In the genomic region with DNA sequence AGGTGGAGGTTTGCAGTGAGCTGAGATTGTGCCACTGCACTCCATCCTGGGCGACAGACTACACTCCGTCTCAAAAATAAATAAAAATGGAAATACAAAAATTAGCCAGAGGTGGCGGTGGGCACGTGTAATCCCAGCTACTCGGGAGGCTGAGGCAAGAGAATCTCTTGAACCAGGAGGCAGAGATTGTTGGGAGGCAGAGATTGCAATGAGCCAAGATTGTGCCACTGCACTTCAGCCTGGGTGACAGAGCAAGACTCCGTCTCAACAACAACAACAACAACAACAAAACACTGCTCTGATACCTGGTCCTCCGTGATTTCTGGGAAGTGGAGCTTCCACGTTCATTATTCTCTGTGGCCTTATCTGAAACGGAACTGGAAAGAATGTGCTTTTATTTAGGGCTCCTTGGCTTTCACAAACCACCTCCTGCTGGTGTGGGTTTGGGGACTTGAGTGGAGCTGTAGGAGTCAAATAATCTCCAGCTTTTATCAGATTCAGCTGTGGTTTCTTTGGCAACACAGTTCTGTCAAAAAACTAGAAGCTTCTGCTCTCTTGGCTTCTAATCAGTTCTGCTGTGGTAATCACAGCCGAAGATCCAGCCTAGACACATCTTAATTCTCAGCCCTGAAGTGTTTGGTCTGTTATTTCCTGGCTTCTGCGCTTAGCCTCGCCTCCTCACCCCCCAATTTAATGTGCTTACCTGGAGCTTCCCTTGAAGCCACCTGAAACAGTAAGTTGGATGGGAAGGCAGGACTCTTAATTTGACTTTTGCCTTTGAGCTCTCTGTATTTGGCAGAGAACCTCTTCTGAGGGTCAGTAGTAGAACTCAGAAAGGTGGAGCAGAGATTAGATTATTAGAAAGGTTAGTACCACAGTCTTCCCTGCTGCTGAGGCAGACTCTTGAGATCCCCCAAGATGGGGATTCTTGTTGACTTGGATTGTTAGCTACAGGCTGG, we compare ENCODE assay signal across 13 cellular contexts. TPM values are rescaled to one million over a fixed set of nuclear protein-coding genes. Genes with fewer than 3 reads are reported as not detected.
DNase-seq lines count a peak whose midpoint lies in the region; ATAC-seq, FAIRE-seq and TF ChIP-seq lines count a peak whose summit lies in the region.
"Had no signal": no experiment of that assay in that cellular context is flagged by ENCODE, and none has a peak within 500 bp of the region (broad histone marks: within the 10 kb centered on the region; RNA-seq: fewer than 3 reads in every experiment).

No MANE protein-coding gene starts in this region.

- peaks cover 3% of the 10 kb centered on the region for H3K36me3 Mint-ChIP-seq in stimulated activated naive CD8-positive, alpha-beta T cell treated with anti-CD3 and anti-CD28 coated beads, Interleukin-15, Interleukin-2, amounts not matched to agents 100 ng/mL and 50 ng/mL, for 24 hours (ENCODE audit: low read depth)
- peaks cover 0 to 27% (median 4%) of the 10 kb centered on the region in 5 donors for H3K36me3 Mint-ChIP-seq in naive thymus-derived CD4-positive, alpha-beta T cell

- no peak for ATAC-seq in stimulated activated naive CD8-positive, alpha-beta T cell treated with anti-CD3 and anti-CD28 coated beads, Interleukin-15, Interleukin-2, amounts not matched to agents 100 U/mL and 50 U/mL, for 24 hours
- peak; percentile 72 for ATAC-seq in naive thymus-derived CD4-positive, alpha-beta T cell
- no peak for ATAC-seq in GM18870 (IDR thresholded peaks at IDR 0.05; ENCODE audit: unreplicated experiment)
- ATAC-seq: pancreas had no signal

- no peak overlapping the region for H3K4me3 Mint-ChIP-seq in stimulated activated naive CD8-positive, alpha-beta T cell treated with anti-CD3 and anti-CD28 coated beads, Interleukin-15, Interleukin-2, amounts not matched to agents 100 ng/mL and 50 ng/mL, for 24 hours
- H3K4me3 Mint-ChIP-seq in naive thymus-derived CD4-positive, alpha-beta T cell = peak overlapping the region; percentile 44 to 81 (median 73)

- no peak for DNase-seq in stimulated activated naive CD8-positive, alpha-beta T cell treated with anti-CD3 and anti-CD28 coated beads, Interleukin-15, Interleukin-2, amounts not matched to agents 100 U/mL and 50 U/mL, for 24 hours
- DNase-seq in ascending aorta (ENCODE audit: low spot score in 2 of 2) (no peak), NCI-H510A (lab: John Stamatoyannopoulos, UW) (no peak), sigmoid colon (no peak), GM12891 (ENCODE audit: insufficient read length, low spot score) (no peak)
- DNase-seq in naive thymus-derived CD4-positive, alpha-beta T cell = peak in 5 of 9 donors; percentile 16 to 48 (median 25)
- DNase-seq: COR-L47, hippocampal formation, pancreas had no signal

- POLR2A ChIA-PET in naive thymus-derived CD4-positive, alpha-beta T cell (lab: Charles Lee) = interaction anchor here (0.5 to 3.2 kb wide), 8 partner anchors 9 to 377 kb away, joined by 3 to 14 read pairs (median 3); partner anchors contain the start of gene TATDN2

- H3K4me1 ChIP-seq in ascending aorta (peaks cover 20 to 49% of the 10 kb centered on the region in 2 donors), sigmoid colon (peaks cover 0 to 33% (median 26%) of the 10 kb centered on the region in 4 donors)
- peaks cover 42 to 43% of the 10 kb centered on the region in 2 donors for H3K4me1 ChIP-seq in naive thymus-derived CD4-positive, alpha-beta T cell (ENCODE audit: control insufficient read depth in 2 of 2, insufficient read depth in 2 of 2, low read length in 2 of 2)

- TF ChIP-seq POLR2A in sigmoid colon (IDR thresholded peaks at IDR 0.05) = no peak
- no peak for TF ChIP-seq POLR2A in GM12891 (IDR thresholded peaks at IDR 0.05; ENCODE audit: low read depth, low read length)

- H3K4me3 ChIP-seq in ascending aorta = no peak overlapping the region
- H3K4me3 ChIP-seq in naive thymus-derived CD4-positive, alpha-beta T cell (ENCODE audit: low read length) = no peak overlapping the region
- no peak overlapping the region for H3K4me3 ChIP-seq in sigmoid colon
- H3K4me3 ChIP-seq: pancreas had no signal

- H3K36me3 ChIP-seq in ascending aorta (no peaks in the 10 kb centered on the region), sigmoid colon (peaks cover 0 to 4% (median 0%) of the 10 kb centered on the region in 4 donors)
- no peaks in the 10 kb centered on the region for H3K36me3 ChIP-seq in naive thymus-derived CD4-positive, alpha-beta T cell (ENCODE audit: control insufficient read depth in 2 of 3, insufficient read depth in 3 of 3, low read length in 3 of 3)
- H3K36me3 ChIP-seq: pancreas had no signal

- no peak for TF ChIP-seq CTCF in ascending aorta (IDR thresholded peaks at IDR 0.05)
- no peak for TF ChIP-seq CTCF in sigmoid colon (IDR thresholded peaks at IDR 0.05)

- intact Hi-C loops in ascending aorta (cut with DNase I) (no loop called here), sigmoid colon (cut with DNase I) (no loop called here)
- intact Hi-C loops in naive thymus-derived CD4-positive, alpha-beta T cell (cut with micrococcal nuclease) = loop anchor here in 1 of 2 donors (1.0 to 2.0 kb wide), 2 partner anchors 8 to 13 kb away; no protein-coding TSS in a partner anchor

- no peaks in the 10 kb centered on the region for H3K27me3 Mint-ChIP-seq in stimulated activated naive CD8-positive, alpha-beta T cell treated with anti-CD3 and anti-CD28 coated beads, Interleukin-15, Interleukin-2, amounts not matched to agents 100 ng/mL and 50 ng/mL, for 24 hours
- H3K27me3 Mint-ChIP-seq in naive thymus-derived CD4-positive, alpha-beta T cell = no peaks in the 10 kb centered on the region

- peak overlapping the region; percentile 84 to 94 for H3K27ac ChIP-seq in ascending aorta
- peak overlapping the region; percentile 59 for H3K27ac ChIP-seq in naive thymus-derived CD4-positive, alpha-beta T cell (ENCODE audit: low read depth, low read length)
- peak overlapping the region in 1 of 4 donors; percentile 2 for H3K27ac ChIP-seq in sigmoid colon

- H3K9me3 ChIP-seq in ascending aorta = no peaks in the 10 kb centered on the region
- H3K9me3 ChIP-seq in naive thymus-derived CD4-positive, alpha-beta T cell (ENCODE audit: control insufficient read depth in 2 of 3, low read length in 3 of 3) = no peaks in the 10 kb centered on the region
- no peaks in the 10 kb centered on the region for H3K9me3 ChIP-seq in sigmoid colon
- H3K9me3 ChIP-seq: pancreas had no signal

- no peaks in the 10 kb centered on the region for H3K9me3 Mint-ChIP-seq in stimulated activated naive CD8-positive, alpha-beta T cell treated with anti-CD3 and anti-CD28 coated beads, Interleukin-15, Interleukin-2, amounts not matched to agents 100 ng/mL and 50 ng/mL, for 24 hours
- H3K9me3 Mint-ChIP-seq in naive thymus-derived CD4-positive, alpha-beta T cell = no peaks in the 10 kb centered on the region

- H3K27me3 ChIP-seq in ascending aorta = no peaks in the 10 kb centered on the region
- no peaks in the 10 kb centered on the region for H3K27me3 ChIP-seq in naive thymus-derived CD4-positive, alpha-beta T cell (ENCODE audit: control insufficient read depth in 2 of 2, insufficient read depth in 2 of 2, low read length in 2 of 2)
- H3K27me3 ChIP-seq in sigmoid colon = no peaks in the 10 kb centered on the region
- H3K27me3 ChIP-seq: pancreas had no signal

- WGBS in sigmoid colon, 2 donors = 69 to 85% methylated on average over 12 of the region's 12 CpGs

- no peak for TF ChIP-seq EP300 in sigmoid colon (IDR thresholded peaks at IDR 0.05)

- H3K27ac Mint-ChIP-seq in stimulated activated naive CD8-positive, alpha-beta T cell treated with anti-CD3 and anti-CD28 coated beads, Interleukin-15, Interleukin-2, amounts not matched to agents 100 ng/mL and 50 ng/mL, for 24 hours = peak overlapping the region; percentile 85
- peak overlapping the region; percentile 84 to 96 (median 90) for H3K27ac Mint-ChIP-seq in naive thymus-derived CD4-positive, alpha-beta T cell

- FAIRE-seq in GM12891 (lab: Jason Lieb, UNC) = no peak
- FAIRE-seq: H54, pancreas, TTC549 had no signal

- CTCF ChIA-PET in naive thymus-derived CD4-positive, alpha-beta T cell (lab: Charles Lee) = interaction anchor here (0.8 to 1.4 kb wide), 8 partner anchors 8 to 134 kb away, joined by 3 to 6 read pairs (median 4); partner anchors contain the start of genes IRAK2 and SEC13

- H3K4me1 Mint-ChIP-seq in stimulated activated naive CD8-positive, alpha-beta T cell treated with anti-CD3 and anti-CD28 coated beads, Interleukin-15, Interleukin-2, amounts not matched to agents 100 ng/mL and 50 ng/mL, for 24 hours (ENCODE audit: low read depth) = peaks cover 59% of the 10 kb centered on the region
- H3K4me1 Mint-ChIP-seq in naive thymus-derived CD4-positive, alpha-beta T cell = peaks cover 33 to 67% (median 58%) of the 10 kb centered on the region in 7 donors

TF ChIP-seq in GM12891, 5 proteins besides CTCF, POLR2A, EP300 and RAD21:
- TF ChIP-seq POU2F2 (IDR thresholded peaks at IDR 0.05; ENCODE audit: low read depth, low read length) (no peak), TAF1 (IDR thresholded peaks at IDR 0.05; ENCODE audit: low read depth, low read length) (no peak), POLR2AphosphoS5 (IDR thresholded peaks at IDR 0.05; ENCODE audit: low read depth, low read length) (no peak), SPI1 (IDR thresholded peaks at IDR 0.05; ENCODE audit: low read depth, low read length) (no peak), PAX5 (IDR thresholded peaks at IDR 0.05; ENCODE audit: insufficient read depth, low read length, severe bottlenecking) (no peak)

RNA-seq across cellular contexts. Expression of gene IRAK2, which starts 21.4 kb away (rescaled TPM):
- total RNA-seq in ascending aorta (1.3 TPM), sigmoid colon (1 to 10 TPM; 1.1 to 6.1 (median 3.7) TPM)
- 1 to 10 TPM; 1.5 to 4.8 (median 2.3) TPM for total RNA-seq in naive thymus-derived CD4-positive, alpha-beta T cell
- polyA plus RNA-seq in naive thymus-derived CD4-positive, alpha-beta T cell = 1 to 10 TPM; 2.3 to 3.8 TPM
- 1 to 10 TPM; 1.2 to 2.8 (median 2.8) TPM for polyA plus RNA-seq in sigmoid colon
- polyA plus RNA-seq in GM12891 (2012; ENCODE audit: low read depth, missing spikeins) = 3.2 TPM

RNA-seq across cellular contexts. Expression of gene VHL, which starts 44.5 kb away (rescaled TPM):
- total RNA-seq in ascending aorta (34.4 TPM), sigmoid colon (10 to 100 TPM; 20.1 to 29.9 (median 25.8) TPM)
- 10 to 100 TPM; 56.8 to 77.0 (median 67.0) TPM for total RNA-seq in naive thymus-derived CD4-positive, alpha-beta T cell
- 10 to 100 TPM; 16.7 to 34.6 TPM for polyA plus RNA-seq in naive thymus-derived CD4-positive, alpha-beta T cell
- polyA plus RNA-seq in sigmoid colon = 10 to 100 TPM; 20.4 to 35.4 (median 28.9) TPM
- 19.8 TPM for polyA plus RNA-seq in GM12891 (2012; ENCODE audit: low read depth, missing spikeins)

Comparison
In these comparisons a context has a peak if more than half of its experiments do, and no peak if none do; other contexts are left out.
1. DNase-seq: peak in naive thymus-derived CD4-positive, alpha-beta T cell (5 of 9); none in stimulated activated naive CD8-positive, alpha-beta T cell treated with anti-CD3 and anti-CD28 coated beads, Interleukin-15, Interleukin-2, amounts not matched to agents 100 U/mL and 50 U/mL, for 24 hours (single experiment), ascending aorta (0 of 2), NCI-H510A (single experiment), sigmoid colon (single experiment) and GM12891 (single experiment).